20 cellular contexts compared by ENCODE assay signal in genomic region chr9:118230319-118230718, GRCh38.
DNase-seq lines count a peak whose midpoint lies in the region; TF ChIP-seq lines count a peak whose summit lies in the region.
"Had no signal": no experiment of that assay in that cellular context is flagged by ENCODE, and none has a peak within 500 bp of the region (broad histone marks: within the 10 kb centered on the region; RNA-seq: fewer than 3 reads in every experiment).

No MANE protein-coding gene starts in this region.

- DNase-seq in A172 (ENCODE audit: low spot score) (peak; percentile 37), HS-5 (ENCODE audit: low read depth) (peak; percentile 20), RPMI7951 (ENCODE audit: low read depth) (peak; percentile 73), astrocyte of the spinal cord (ENCODE audit: low read depth, low spot score) (peak; percentile 28), Karpas-422 (no peak), G401 (ENCODE audit: low spot score) (no peak), uterus (no peak)
- DNase-seq in stimulated activated CD4-positive, alpha-beta T cell treated with anti-CD3 and anti-CD28 coated beads, Interleukin-1b, Interleukin-23, amount 100 ng/mL, for 48 hours: no peak
- DNase-seq: CD4-positive, alpha-beta T cell; GOT3; HFFc6; Kasumi-1; NCI-H1417; NCI-H2081; NCI-H2227 treated with DMSO at 0.1 percent for 48 hours; NCI-H526 treated with DMSO at 0.1 percent for 48 hours; PC-9; SHP77; SW 1271 had no signal

- no peaks in the 10 kb centered on the region for H3K79me2 ChIP-seq in Karpas-422 (ENCODE audit: low read length)

- H3K27me3 ChIP-seq in Karpas-422 (ENCODE audit: low read length) (no peaks in the 10 kb centered on the region), uterus (no peaks in the 10 kb centered on the region)

- no peaks in the 10 kb centered on the region for H4K20me1 ChIP-seq in Karpas-422 (ENCODE audit: insufficient read depth, low read depth, low read length)

- no peak overlapping the region for H3K27ac ChIP-seq in Karpas-422 (ENCODE audit: low read length)
- H3K27ac ChIP-seq in uterus: no peak overlapping the region
- H3K27ac ChIP-seq: A549, PC-9 had no signal

- no peak for TF ChIP-seq POLR2A in uterus (IDR thresholded peaks at IDR 0.05)

- no peaks in the 10 kb centered on the region for H3K9me2 ChIP-seq in Karpas-422 (replicated peaks; ENCODE audit: insufficient read depth, low read length)

- no peak overlapping the region for H3K4me2 ChIP-seq in Karpas-422 (ENCODE audit: low read depth, low read length, poor library complexity, severe bottlenecking)
- H3K4me2 ChIP-seq: A549, PC-9 had no signal

- H3K36me3 ChIP-seq in Karpas-422 (ENCODE audit: insufficient read depth, low read length) (no peaks in the 10 kb centered on the region), uterus (no peaks in the 10 kb centered on the region)

- H3K4me3 ChIP-seq in astrocyte of the spinal cord (ENCODE audit: low read depth, low read length) (no peak overlapping the region), Karpas-422 (ENCODE audit: low read length) (no peak overlapping the region), uterus (no peak overlapping the region)
- H3K4me3 ChIP-seq: A549, PC-9 had no signal

- intact Hi-C loops in uterus (cut with DNase I; ENCODE audit: low total_unique reads): no loop called here

- in situ Hi-C loops in astrocyte of the spinal cord (cut with HindIII; ENCODE audit: low sequenced_read_pairs): no loop called here
- in situ Hi-C loops in G401 (cut with HindIII; ENCODE audit: low sequenced_read_pairs): no loop called here

- no peak for TF ChIP-seq CTCF in astrocyte of the spinal cord (IDR thresholded peaks at IDR 0.05; ENCODE audit: low read depth, low read length)
- no peak for TF ChIP-seq CTCF in uterus (IDR thresholded peaks at IDR 0.05)

- peaks cover 22% of the 10 kb centered on the region for H3K9me3 ChIP-seq in Karpas-422 (ENCODE audit: low read length)
- H3K9me3 ChIP-seq in uterus: no peaks in the 10 kb centered on the region
- H3K9me3 ChIP-seq: A549 had no signal

- H2AFZ ChIP-seq in Karpas-422 (ENCODE audit: low read length): no peak overlapping the region
- H2AFZ ChIP-seq: PC-9 had no signal

- H3K4me1 ChIP-seq in Karpas-422 (ENCODE audit: low read length) (no peaks in the 10 kb centered on the region), uterus (no peaks in the 10 kb centered on the region)
- H3K4me1 ChIP-seq: A549 had no signal

- no peak overlapping the region for H3K9ac ChIP-seq in Karpas-422 (ENCODE audit: low read length)

Comparison
In these comparisons a context has a peak if more than half of its experiments do, and no peak if none do; other contexts are left out.
1. DNase-seq: peak in A172 (single experiment), HS-5 (single experiment), RPMI7951 (single experiment) and astrocyte of the spinal cord (single experiment); none in Karpas-422 (single experiment), G401 (single experiment), stimulated activated CD4-positive, alpha-beta T cell treated with anti-CD3 and anti-CD28 coated beads, Interleukin-1b, Interleukin-23, amount 100 ng/mL, for 48 hours (single experiment) and uterus (0 of 2).